ENCODE assay signal across 13 cellular contexts in the genomic region with DNA sequence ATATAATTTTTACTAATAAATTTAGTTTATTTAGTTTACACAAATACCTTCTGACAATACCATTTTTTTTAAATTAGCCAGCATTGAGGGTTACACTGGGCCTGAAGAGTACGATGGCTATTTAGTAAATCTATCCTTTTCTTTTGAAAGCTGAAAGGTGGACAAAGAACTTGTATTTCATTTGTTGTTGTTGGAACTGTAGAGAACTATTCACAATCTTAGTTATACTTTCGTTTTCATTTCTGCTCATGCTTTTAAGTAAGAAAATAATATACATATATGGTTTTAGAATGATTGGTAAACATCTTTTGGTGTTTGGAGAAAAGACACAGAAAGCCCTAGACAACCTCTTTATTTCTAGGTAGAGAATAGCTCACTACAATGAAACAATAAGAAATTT.
DNase-seq lines count a peak whose midpoint lies in the region; ATAC-seq and TF ChIP-seq lines count a peak whose summit lies in the region.
"Had no signal": no experiment of that assay in that cellular context is flagged by ENCODE, and none has a peak within 500 bp of the region (broad histone marks: within the 10 kb centered on the region; RNA-seq: fewer than 3 reads in every experiment).

No MANE protein-coding gene starts in this region.

- H3K79me2 ChIP-seq in ACC112 (ENCODE audit: control insufficient read depth, insufficient read depth, low read length, unreplicated experiment) (no peaks in the 10 kb centered on the region), MM.1S (ENCODE audit: low read length) (no peaks in the 10 kb centered on the region), mesendoderm (ENCODE audit: control insufficient read depth, insufficient read depth, low read length) (no peaks in the 10 kb centered on the region)

- no peak overlapping the region for H2BK120ac ChIP-seq in mesendoderm (ENCODE audit: low read depth, low read length)

- no peak overlapping the region for H2AK5ac ChIP-seq in mesendoderm (ENCODE audit: low read length)

- H3K9me2 ChIP-seq in MM.1S (replicated peaks; ENCODE audit: insufficient read depth, low read length) = no peaks in the 10 kb centered on the region

- peak overlapping the region; percentile 21; the same call in 1 of the 2 replicates for H3K27ac ChIP-seq in ACC112 (ENCODE audit: low read depth, low read length)
- no peak overlapping the region for H3K27ac ChIP-seq in MM.1S (ENCODE audit: low read length)
- no peak overlapping the region for H3K27ac ChIP-seq in mesendoderm (ENCODE audit: low read depth, low read length)
- H3K27ac ChIP-seq: C4-2B had no signal

- H3K4me3 ChIP-seq in ACC112 (ENCODE audit: low read depth, low read length) = peak overlapping the region; percentile 17; the same call in 1 of the 2 replicates
- H3K4me3 ChIP-seq in GM12865 (ENCODE audit: low read depth, low read length) = 0 out of 2 replicates have a peak overlapping the region, but pooled peaks have one; percentile 23
- H3K4me3 ChIP-seq in MM.1S (ENCODE audit: low read length) = no peak overlapping the region
- H3K4me3 ChIP-seq in mesendoderm (ENCODE audit: low read length) = no peak overlapping the region

- H3K4ac ChIP-seq in mesendoderm (ENCODE audit: low read depth, low read length) = no peak overlapping the region

- no peak overlapping the region for H2BK5ac ChIP-seq in mesendoderm (ENCODE audit: low read length)

- H3K9ac ChIP-seq in MM.1S (ENCODE audit: low read length) = no peak overlapping the region
- H3K9ac ChIP-seq in mesendoderm (ENCODE audit: low read length) = no peak overlapping the region

- no peaks in the 10 kb centered on the region for H3K9me3 ChIP-seq in MM.1S (replicated peaks; ENCODE audit: insufficient read depth, low read length)
- H3K9me3 ChIP-seq: BE2C had no signal

- no peak for ATAC-seq in GM18907 (IDR thresholded peaks at IDR 0.05; ENCODE audit: unreplicated experiment)

- H3K79me1 ChIP-seq in mesendoderm (ENCODE audit: low read length) = no peaks in the 10 kb centered on the region

- no CpG with 5 or more reads among the region's 2 CpGs for WGBS in mesendoderm (ENCODE audit: extremely low coverage, insufficient coverage, low lambda C conversion rate)

- in situ Hi-C loops in KBM-7 (cut with MboI; ENCODE audit: low pct_unique_long_range_greater_than_20kb, low sequenced_read_pairs) = no loop called here

- H3K23ac ChIP-seq in mesendoderm (ENCODE audit: low read length) = no peak overlapping the region

- no peaks in the 10 kb centered on the region for H3F3A ChIP-seq in MM.1S (ENCODE audit: insufficient read depth, low read length)

- H3K18ac ChIP-seq in mesendoderm (ENCODE audit: low read length) = no peak overlapping the region

- DNase-seq in GM12865 (ENCODE audit: low read depth) = no peak
- no peak for DNase-seq in MM.1S
- DNase-seq in RPMI7951 (ENCODE audit: low read depth) = peak; percentile 3
- DNase-seq in KBM-7 = no peak
- DNase-seq in mesendoderm = no peak
- no peak for DNase-seq in DMS 273 (lab: John Stamatoyannopoulos, UW; ENCODE audit: unreplicated experiment)
- DNase-seq: BE2C; CD4-positive, alpha-beta memory T cell; DND-41; GF-D8 had no signal

- no peak overlapping the region for H4K5ac ChIP-seq in mesendoderm (ENCODE audit: low read length)

- H3K4me1 ChIP-seq in ACC112 (ENCODE audit: control insufficient read depth, insufficient read depth, low read length, unreplicated experiment) = peaks cover 5% of the 10 kb centered on the region
- no peaks in the 10 kb centered on the region for H3K4me1 ChIP-seq in MM.1S (ENCODE audit: low read length)
- H3K4me1 ChIP-seq in mesendoderm (ENCODE audit: control insufficient read depth, low read depth, low read length) = no peaks in the 10 kb centered on the region
- H3K4me1 ChIP-seq: BE2C had no signal

- no peak overlapping the region for H4K8ac ChIP-seq in mesendoderm (ENCODE audit: low read depth, low read length)

- H4K20me1 ChIP-seq in MM.1S (ENCODE audit: insufficient read depth, low read length) = no peaks in the 10 kb centered on the region

- no peak overlapping the region for H2BK15ac ChIP-seq in mesendoderm (replicated peaks; ENCODE audit: low read depth)

- TF ChIP-seq CTCF in GM12865 (IDR thresholded peaks at IDR 0.05; ENCODE audit: insufficient read depth, low read depth, low read length, missing control alignments) = no peak
- no peak for TF ChIP-seq CTCF in MM.1S (IDR thresholded peaks at IDR 0.05; ENCODE audit: low read length)

- H3K27me3 ChIP-seq in ACC112 (ENCODE audit: insufficient read depth, low read length) (no peaks in the 10 kb centered on the region), MM.1S (replicated peaks; ENCODE audit: insufficient read depth, low read length) (no peaks in the 10 kb centered on the region), mesendoderm (ENCODE audit: insufficient read depth, low read length, poor library complexity) (no peaks in the 10 kb centered on the region)
- H3K27me3 ChIP-seq: BE2C had no signal

- H3K56ac ChIP-seq in mesendoderm (ENCODE audit: low read length) = no peak overlapping the region

- H3K4me2 ChIP-seq in MM.1S (ENCODE audit: low read depth, low read length) = peak overlapping the region; percentile 37; the same call in 1 of the 2 replicates
- no peak overlapping the region for H3K4me2 ChIP-seq in mesendoderm (ENCODE audit: low read length)

- peak overlapping the region; percentile 64 for H2AFZ ChIP-seq in ACC112 (ENCODE audit: low read length, unreplicated experiment)
- H2AFZ ChIP-seq in MM.1S (ENCODE audit: low read length) = no peak overlapping the region

- H3K36me3 ChIP-seq in ACC112 (ENCODE audit: insufficient read depth, low read length) = no peaks in the 10 kb centered on the region
- no peaks in the 10 kb centered on the region for H3K36me3 ChIP-seq in MM.1S (replicated peaks; ENCODE audit: insufficient read depth, low read length)
- no peaks in the 10 kb centered on the region for H3K36me3 ChIP-seq in mesendoderm (ENCODE audit: control insufficient read depth, insufficient read depth, low read length)
- H3K36me3 ChIP-seq: BE2C had no signal

Comparison
In these comparisons a context has a peak if more than half of its experiments do, and no peak if none do; other contexts are left out.
1. H3K4me3 ChIP-seq: peak in ACC112 (single experiment) and GM12865 (single experiment); none in MM.1S (single experiment) and mesendoderm (single experiment).